1 cellular context compared by ENCODE assay signal in genomic region chr6:151317206-151317994, GRCh38.
A peak's percentile ranks its signal among the peaks of the same experiment; 100 is the strongest.
TF ChIP-seq lines count a peak whose summit lies in the region.

No MANE protein-coding gene starts in this region.

TF ChIP-seq in IMR-90, 13 proteins besides CTCF, POLR2A, EP300 and RAD21:
- TF ChIP-seq CEBPB (IDR thresholded peaks at IDR 0.05; ENCODE audit: low read depth, low read length), result peak; percentile 91
- peak; percentile 68 for TF ChIP-seq FOS (IDR thresholded peaks at IDR 0.05; ENCODE audit: low read depth, low read length)
- no peak for TF ChIP-seq RCOR1 (IDR thresholded peaks at IDR 0.05; ENCODE audit: insufficient replicate concordance, low read length)
